Comparison of ENCODE assay signal across 8 cellular contexts in the genomic region with DNA sequence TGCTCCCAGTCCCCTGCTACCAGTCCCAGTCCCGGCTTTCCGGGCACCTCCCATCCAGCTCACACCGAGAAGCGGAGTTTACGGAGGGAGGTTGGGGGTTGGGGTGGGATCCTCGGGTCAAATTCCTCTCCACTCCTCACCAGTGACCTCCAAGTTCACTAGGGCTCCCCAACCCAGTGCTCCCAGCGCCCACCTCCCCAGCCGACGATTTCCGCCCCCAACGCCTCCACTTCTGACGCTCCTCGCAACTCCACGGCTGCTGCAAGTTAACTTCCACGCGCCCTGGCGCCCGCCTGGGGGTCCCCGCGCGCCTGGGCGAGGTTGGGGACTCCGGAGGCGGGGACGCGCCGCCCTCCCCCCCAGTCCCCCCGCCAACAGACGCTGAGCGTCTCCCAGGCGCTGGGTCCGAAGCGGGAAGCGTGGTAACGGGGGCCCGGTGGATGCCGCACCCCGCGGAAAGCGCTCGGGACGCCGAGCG. TPM values are rescaled to one million over a fixed set of nuclear protein-coding genes. Genes with fewer than 3 reads are reported as not detected.
DNase-seq lines count a peak whose midpoint lies in the region; ATAC-seq and TF ChIP-seq lines count a peak whose summit lies in the region.

No MANE protein-coding gene starts in this region.

- H3K4me1 Mint-ChIP-seq in T-cell, result peaks cover 69 to 83% (median 74%) of the 10 kb centered on the region in 3 donors

- H3K4me3 Mint-ChIP-seq in T-cell, result peak overlapping the region; percentile 83 to 93 (median 86)

- H3K9me3 Mint-ChIP-seq in T-cell, result no peaks in the 10 kb centered on the region

- DNase-seq in GM10248 (ENCODE audit: extremely low spot score) (peak; percentile 41), T-cell (peak in 18 of 34 experiments; percentile 10 to 45 (median 20)), cardiac fibroblast (ENCODE audit: low read depth in 2 of 2) (peak; percentile 23 to 25), left kidney (ENCODE audit: low read depth, low spot score) (peak; percentile 60), medulla oblongata (ENCODE audit: extremely low spot score) (no peak), MV-4-11 (lab: John Stamatoyannopoulos, UW) (no peak)
- peak; percentile 32 to 48 for DNase-seq in stimulated activated CD4-positive, alpha-beta T cell treated with anti-CD3 and anti-CD28 coated beads, Interleukin-4, amount 100 ng/mL, for 4 hours

- peak overlapping the region; percentile 77 to 80 for H3K4me3 ChIP-seq in cardiac fibroblast (replicated peaks in 1 of 2; ENCODE audit: low read depth in 2 of 2, low read length in 2 of 2)

- ATAC-seq in HG02884 (IDR thresholded peaks at IDR 0.05; ENCODE audit: unreplicated experiment) (peak; percentile 12), T-cell (replicated peaks in 1 of 4) (peak; percentile 16 to 44 (median 24))

- no peaks in the 10 kb centered on the region for H3K27me3 Mint-ChIP-seq in T-cell

- CTCF ChIA-PET in GM10248 (lab: Yijun Ruan, JAX) (interaction anchor here (1.0 kb wide), 1 partner anchor 21 kb away, joined by 3 read pairs; no protein-coding TSS in a partner anchor), T-cell (lab: Charles Lee) (no interaction called here)

- TF ChIP-seq CTCF in GM10248 (IDR thresholded peaks at IDR 0.05; ENCODE audit: control extremely low read depth, extremely low read depth, low read depth, missing control alignments) (no peak), cardiac fibroblast (IDR thresholded peaks at IDR 0.05; ENCODE audit: low read depth, low read length) (no peak)

- POLR2A ChIA-PET in GM10248 (lab: Yijun Ruan, JAX) (no interaction called here), T-cell (lab: Charles Lee) (interaction anchor here in 1 of 2 donors (0.6 kb wide), 1 partner anchor 99 kb away, joined by 4 read pairs; no protein-coding TSS in a partner anchor)

- peak overlapping the region; percentile 82 to 89 for H3K27ac Mint-ChIP-seq in T-cell

- no peaks in the 10 kb centered on the region for H3K36me3 Mint-ChIP-seq in T-cell

RNA-seq across cellular contexts. Expression of gene TPST2, which starts 0.5 kb away (rescaled TPM):
- 10 to 100 TPM; 30.3 to 42.1 (median 38.0) TPM for total RNA-seq in T-cell

RNA-seq across cellular contexts. Expression of gene CRYBB1, which starts 28.4 kb away (rescaled TPM):
- total RNA-seq in T-cell, result not detected

RNA-seq across cellular contexts. Expression of gene CRYBA4, which starts 32.4 kb away (rescaled TPM):
- total RNA-seq in T-cell, result not detected

Comparison
In these comparisons a context has a peak if more than half of its experiments do, and no peak if none do; other contexts are left out.
1. DNase-seq: peak in GM10248 (single experiment), T-cell (18 of 34), cardiac fibroblast (2 of 2), left kidney (single experiment) and stimulated activated CD4-positive, alpha-beta T cell treated with anti-CD3 and anti-CD28 coated beads, Interleukin-4, amount 100 ng/mL, for 4 hours (2 of 2); none in medulla oblongata (single experiment) and MV-4-11 (single experiment).